Comparison of ENCODE assay signal across 17 cellular contexts in the genomic region with DNA sequence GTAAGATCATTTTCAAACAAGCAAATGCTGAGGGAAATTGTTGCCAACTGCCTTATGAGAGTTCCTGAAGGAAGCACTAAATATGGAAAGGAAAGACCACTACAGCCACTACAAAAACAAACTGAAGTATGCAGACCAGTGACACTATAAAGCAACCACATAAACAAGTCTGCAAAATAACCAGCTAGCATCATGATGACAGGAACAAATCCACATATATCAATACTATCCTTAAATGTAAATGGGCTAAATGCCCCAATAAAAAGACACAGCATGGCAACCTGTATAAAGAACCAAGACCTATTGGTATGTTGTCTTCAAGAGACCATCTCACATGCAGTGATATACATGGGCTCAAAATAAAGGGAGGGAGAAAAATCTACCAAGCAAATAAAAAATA.
"Had no signal": no experiment of that assay in that cellular context is flagged by ENCODE, and none has a peak within 500 bp of the region (broad histone marks: within the 10 kb centered on the region; RNA-seq: fewer than 3 reads in every experiment).

No MANE protein-coding gene starts in this region.

- H3K4me1 ChIP-seq: stomach, suprapubic skin, testis, thyroid gland, tibial artery, tibial nerve, transverse colon, upper lobe of left lung, upper lobe of right lung, uterus, vagina had no signal

- ATAC-seq: stimulated activated effector memory CD8-positive, alpha-beta T cell treated with anti-CD3 and anti-CD28 coated beads, Interleukin-12 subunit alpha, Interleukin-12 subunit beta, amount 100 ng/mL, for 72 hours; stimulated activated memory B cell treated with anti-CD40 and anti-IgM and Interleukin-4, amounts not matched to agents 10 μg/mL and 1 μg/mL and 100 μg/mL, for 72 hours; stimulated activated naive B cell treated with anti-CD40 and anti-IgM and Interleukin-4, amounts not matched to agents 10 μg/mL and 1 μg/mL and 100 μg/mL, for 72 hours; stimulated activated naive CD8-positive, alpha-beta T cell treated with anti-CD3 and anti-CD28 coated beads, Interleukin-15, amount 100 ng/mL, for 72 hours; stimulated activated naive CD8-positive, alpha-beta T cell treated with anti-CD3 and anti-CD28 coated beads, Interleukin-15, Interleukin-2, amounts not matched to agents 100 U/mL and 50 U/mL, for 24 hours; upper lobe of right lung had no signal

- H3K9me3 ChIP-seq: testis, thyroid gland had no signal

- H3K36me3 ChIP-seq: thoracic aorta, thyroid gland, transverse colon, upper lobe of left lung, upper lobe of right lung, uterus, vagina had no signal

- H3K4me3 ChIP-seq: stomach, suprapubic skin, testis, thoracic aorta, thyroid gland, tibial artery, tibial nerve, transverse colon, upper lobe of left lung, upper lobe of right lung, uterus, vagina had no signal

- H3K27ac ChIP-seq: stomach, suprapubic skin, testis, thoracic aorta, thyroid gland, tibial artery, tibial nerve, transverse colon, upper lobe of left lung, upper lobe of right lung, uterus, vagina had no signal
